In genomic region chr2:9754532-9754887, GRCh38 we compare ENCODE assay signal across 15 cellular contexts.
DNase-seq lines count a peak whose midpoint lies in the region; ATAC-seq, FAIRE-seq and TF ChIP-seq lines count a peak whose summit lies in the region.
"Had no signal": no experiment of that assay in that cellular context is flagged by ENCODE, and none has a peak within 500 bp of the region (broad histone marks: within the 10 kb centered on the region; RNA-seq: fewer than 3 reads in every experiment).

No MANE protein-coding gene starts in this region.

- no peaks in the 10 kb centered on the region for H3K9me3 ChIP-seq in HCT116 (ENCODE audit: control insufficient read depth in 1 of 2, insufficient read depth in 1 of 2, low read depth in 1 of 2, low read length in 2 of 2)
- H3K9me3 ChIP-seq in K562 (replicated peaks; ENCODE audit: control insufficient read depth, insufficient read depth, low read depth, low read length) = no peaks in the 10 kb centered on the region
- H3K9me3 ChIP-seq in neural progenitor cell (ENCODE audit: low read depth) = no peaks in the 10 kb centered on the region
- H3K9me3 ChIP-seq in upper lobe of right lung = no peaks in the 10 kb centered on the region
- H3K9me3 ChIP-seq: ascending aorta, Peyer's patch had no signal

- WGBS in K562 (ENCODE audit: insufficient coverage, low coverage, missing lambda C conversion rate) = 36% methylated on average over 6 of the region's 6 CpGs

- peak overlapping the region; percentile 87 for H3K27ac Mint-ChIP-seq in neural progenitor cell

- peak overlapping the region; percentile 88 for H3K27ac ChIP-seq in HCT116 (ENCODE audit: low read depth, low read length)
- H3K27ac ChIP-seq in K562 (ENCODE audit: extremely low read depth, low read depth, low read length) = no peak overlapping the region
- H3K27ac ChIP-seq in neural progenitor cell = no peak overlapping the region
- H3K27ac ChIP-seq in upper lobe of right lung = no peak overlapping the region
- H3K27ac ChIP-seq: ascending aorta had no signal

- H3K79me2 ChIP-seq in HCT116 (ENCODE audit: insufficient read depth, low read length) (no peaks in the 10 kb centered on the region), K562 (ENCODE audit: control insufficient read depth, insufficient read depth, low read length) (no peaks in the 10 kb centered on the region), neural progenitor cell (ENCODE audit: low read depth) (no peaks in the 10 kb centered on the region)

- H3K27me3 Mint-ChIP-seq in activated T-cell treated with anti-CD3 and anti-CD28 coated beads, Interleukin-2, amount 50 U/mL, for 4 hours (ENCODE audit: low read depth) = peaks cover 12% of the 10 kb centered on the region
- peaks cover 15% of the 10 kb centered on the region for H3K27me3 Mint-ChIP-seq in neural progenitor cell (ENCODE audit: insufficient read depth, low read depth)

- peaks cover 49% of the 10 kb centered on the region for H3K4me1 Mint-ChIP-seq in activated T-cell treated with anti-CD3 and anti-CD28 coated beads, Interleukin-2, amount 50 U/mL, for 4 hours (ENCODE audit: low read depth)
- peaks cover 70% of the 10 kb centered on the region for H3K4me1 Mint-ChIP-seq in neural progenitor cell

- H2AFZ ChIP-seq in HCT116 (ENCODE audit: low read depth, low read length, poor library complexity, severe bottlenecking) (no peak overlapping the region), K562 (ENCODE audit: low read depth, low read length) (0 out of 2 replicates have a peak overlapping the region, but pooled peaks have one; percentile 57), neural progenitor cell (replicated peaks) (no peak overlapping the region)

- H3K27me3 ChIP-seq in HCT116 (ENCODE audit: insufficient read depth, low read length) (no peaks in the 10 kb centered on the region), K562 (ENCODE audit: control insufficient read depth in 2 of 2, insufficient read depth in 2 of 2, low read length in 2 of 2) (peaks cover 0 to 17% of the 10 kb centered on the region in 2 experiments; a peak in 3 of 5 replicates), neural progenitor cell (peaks cover 21% of the 10 kb centered on the region), upper lobe of right lung (no peaks in the 10 kb centered on the region)
- H3K27me3 ChIP-seq: ascending aorta, Peyer's patch had no signal

- TF ChIP-seq CTCF in HCT116 (IDR thresholded peaks at IDR 0.05 in 2 of 3, conservative IDR thresholded peaks at IDR 0.05 in 1 of 3; ENCODE audit: borderline replicate concordance in 1 of 3, insufficient read depth in 1 of 3, low read depth in 2 of 3, low read length in 2 of 3) (no peak), K562 (IDR thresholded peaks at IDR 0.05 in 2 of 3, conservative IDR thresholded peaks at IDR 0.05 in 1 of 3; ENCODE audit: insufficient read depth in 2 of 3, low read depth in 1 of 3, low read length in 3 of 3) (no peak), neural progenitor cell (IDR thresholded peaks at IDR 0.05) (no peak), upper lobe of right lung (IDR thresholded peaks at IDR 0.05) (no peak)

- no peaks in the 10 kb centered on the region for H3K36me3 ChIP-seq in HCT116 (ENCODE audit: control insufficient read depth in 1 of 2, insufficient read depth in 2 of 2, low read length in 2 of 2)
- H3K36me3 ChIP-seq in K562 (ENCODE audit: control insufficient read depth, insufficient read depth, low read length) = no peaks in the 10 kb centered on the region
- H3K36me3 ChIP-seq in neural progenitor cell = no peaks in the 10 kb centered on the region
- no peaks in the 10 kb centered on the region for H3K36me3 ChIP-seq in upper lobe of right lung
- H3K36me3 ChIP-seq: ascending aorta, Peyer's patch had no signal

- FAIRE-seq in K562 (lab: Jason Lieb, UNC) = peak; percentile 56

- in situ Hi-C loops in K562 (cut with MboI) = no loop called here

- H3K36me3 Mint-ChIP-seq in activated T-cell treated with anti-CD3 and anti-CD28 coated beads, Interleukin-2, amount 50 U/mL, for 4 hours (ENCODE audit: insufficient read depth) = no peaks in the 10 kb centered on the region
- H3K36me3 Mint-ChIP-seq in neural progenitor cell = no peaks in the 10 kb centered on the region

- H3K4me3 Mint-ChIP-seq in activated T-cell treated with anti-CD3 and anti-CD28 coated beads, Interleukin-2, amount 50 U/mL, for 4 hours = peak overlapping the region; percentile 64
- no peak overlapping the region for H3K4me3 Mint-ChIP-seq in neural progenitor cell

- H3F3A ChIP-seq in neural progenitor cell (ENCODE audit: low read depth) = no peaks in the 10 kb centered on the region

- H3K4me2 ChIP-seq in HCT116 (ENCODE audit: low read length) = peak overlapping the region; percentile 81
- peak overlapping the region; percentile 1; the same call in 1 of the 2 replicates for H3K4me2 ChIP-seq in K562 (ENCODE audit: insufficient read depth, low read length)
- no peak overlapping the region for H3K4me2 ChIP-seq in neural progenitor cell

- intact Hi-C loops in HCT116 (cut with micrococcal nuclease) = loop anchor here (5.0 kb wide), 2 partner anchors 122 to 197 kb away; partner anchors contain the start of genes ADAM17 and YWHAQ
- intact Hi-C loops in K562 (cut with micrococcal nuclease) = no loop called here
- intact Hi-C loops in upper lobe of right lung (cut with DNase I) = loop anchor here (10.0 kb wide), 1 partner anchor 220 kb away; no protein-coding TSS in a partner anchor

- no peaks in the 10 kb centered on the region for H3K9me3 Mint-ChIP-seq in activated T-cell treated with anti-CD3 and anti-CD28 coated beads, Interleukin-2, amount 50 U/mL, for 4 hours
- peaks cover 4% of the 10 kb centered on the region for H3K9me3 Mint-ChIP-seq in neural progenitor cell

- no peak for DNase-seq in activated T-cell treated with anti-CD3 and anti-CD28 coated beads, Interleukin-2, amount 50 U/mL, for 4 hours
- no peak for DNase-seq in activated T-cell treated with anti-CD3 and anti-CD28 coated beads, Interleukin-2, amount 50 U/mL, for 48 hours
- DNase-seq in HCT116 (ENCODE audit: low read depth, low spot score) (no peak), K562 (ENCODE audit: extremely low read depth in 1 of 4, low spot score in 3 of 4) (no peak), neural progenitor cell (ENCODE audit: low spot score) (no peak), upper lobe of right lung (no peak), NCI-H1092 (lab: John Stamatoyannopoulos, UW) (no peak), foreskin melanocyte (no peak)
- DNase-seq: foreskin fibroblast, KBM-7, mesendoderm, NCI-H510A, trophoblast cell had no signal

- POLR2A ChIA-PET in HCT116 (lab: Charles Lee) = no interaction called here
- POLR2A ChIA-PET in K562 (lab: Yijun Ruan, JAX) = interaction anchor here (0.9 to 1.7 kb wide), 2 partner anchors 9 kb away, joined by 3 to 5 read pairs; no protein-coding TSS in a partner anchor

- peak overlapping the region; percentile 71 for H3K9ac ChIP-seq in HCT116 (ENCODE audit: low read length)
- H3K9ac ChIP-seq in K562 (ENCODE audit: insufficient read depth in 1 of 2, low read depth in 2 of 2, low read length in 2 of 2) = peak overlapping the region in 1 of 2 experiments; percentile 69; a peak in 2 of 4 replicates
- H3K9ac ChIP-seq in neural progenitor cell = no peak overlapping the region

- TF ChIP-seq RAD21 in HCT116 (IDR thresholded peaks at IDR 0.05; ENCODE audit: low read depth) (no peak), K562 (CRISPR knock-in tag; conservative IDR thresholded peaks at IDR 0.05 in 1 of 2, IDR thresholded peaks at IDR 0.05 in 1 of 2) (no peak)

- RAD21 ChIA-PET in HCT116 (lab: Charles Lee; ENCODE audit: low non-redundant PET in 1 of 2, low total read pairs in 2 of 2, uncharacterized antibody in 2 of 2, unreplicated experiment in 2 of 2) = no interaction called here

- no peak for TF ChIP-seq EP300 in K562 (IDR thresholded peaks at IDR 0.05; ENCODE audit: low read length)

- peak overlapping the region; percentile 50 to 56 for H3K4me3 ChIP-seq in HCT116 (replicated peaks in 1 of 2; ENCODE audit: low read depth in 1 of 2, low read length in 2 of 2)
- H3K4me3 ChIP-seq in K562 = no peak overlapping the region
- H3K4me3 ChIP-seq in neural progenitor cell = no peak overlapping the region
- H3K4me3 ChIP-seq in upper lobe of right lung = no peak overlapping the region
- H3K4me3 ChIP-seq: ascending aorta had no signal

- CTCF ChIA-PET in HCT116 (lab: Charles Lee) = interaction anchor here (1.8 kb wide), 1 partner anchor 16 kb away, joined by 9 read pairs; no protein-coding TSS in a partner anchor
- CTCF ChIA-PET in K562 (lab: Yijun Ruan, JAX; ENCODE audit: low intra/inter-chr PET ratio) = interaction anchor here (0.6 kb wide), 1 partner anchor 131 kb away, joined by 3 read pairs; no protein-coding TSS in a partner anchor

- no peak for ATAC-seq in activated T-cell treated with anti-CD3 and anti-CD28 coated beads, Interleukin-2, amount 50 U/mL, for 4 hours
- ATAC-seq in HCT116 = no peak
- ATAC-seq in K562 = no peak
- ATAC-seq in upper lobe of right lung = no peak

- no peaks in the 10 kb centered on the region for H3K9me2 ChIP-seq in HCT116 (ENCODE audit: insufficient read depth)

- H3K4me1 ChIP-seq in HCT116 (ENCODE audit: control insufficient read depth in 1 of 2, insufficient read depth in 2 of 2, low read length in 2 of 2) (peaks cover 26 to 46% of the 10 kb centered on the region in 2 experiments), K562 (replicated peaks in 1 of 2; ENCODE audit: control insufficient read depth in 2 of 2, insufficient read depth in 2 of 2, low read length in 2 of 2) (peaks cover 45 to 47% of the 10 kb centered on the region in 2 experiments), neural progenitor cell (peaks cover 40% of the 10 kb centered on the region), upper lobe of right lung (peaks cover 26% of the 10 kb centered on the region)

- BruUV-seq in HCT116 (replicated peaks; lab: Mats Ljungman, UMichigan) (no TSS peak), K562 (replicated peaks; lab: Mats Ljungman, UMichigan) (no TSS peak)

- no peak for TF ChIP-seq POLR2A in HCT116 (IDR thresholded peaks at IDR 0.05; ENCODE audit: borderline replicate concordance, extremely low read depth, insufficient read depth, insufficient read length)
- TF ChIP-seq POLR2A in K562 (conservative IDR thresholded peaks at IDR 0.05) = no peak

- H3K9me1 ChIP-seq in K562 (ENCODE audit: control insufficient read depth, insufficient read depth, low read length) = no peaks in the 10 kb centered on the region

- H4K20me1 ChIP-seq in HCT116 (ENCODE audit: insufficient read depth) (no peaks in the 10 kb centered on the region), K562 (replicated peaks; ENCODE audit: control insufficient read depth, insufficient read depth, low read length) (peaks cover 3% of the 10 kb centered on the region; the same call in 1 of the 2 replicates), neural progenitor cell (ENCODE audit: low read depth) (no peaks in the 10 kb centered on the region)

TF ChIP-seq in HCT116, 20 proteins besides CTCF, POLR2A, EP300 and RAD21 (continues in another document):
- TF ChIP-seq SRF (IDR thresholded peaks at IDR 0.05; ENCODE audit: low read depth) (no peak), ELF1 (IDR thresholded peaks at IDR 0.05; ENCODE audit: borderline replicate concordance, low read depth) (no peak), SP1 (IDR thresholded peaks at IDR 0.05; ENCODE audit: low read depth) (no peak)

TF ChIP-seq in K562, 482 proteins besides CTCF, POLR2A, EP300 and RAD21 (continues in another document):
- TF ChIP-seq MAFK (IDR thresholded peaks at IDR 0.05; ENCODE audit: low read length) = peak; percentile 57
- no peak for TF ChIP-seq CBFA2T2 (conservative IDR thresholded peaks at IDR 0.05)
- TF ChIP-seq ARID1B (IDR thresholded peaks at IDR 0.05) = no peak
- peak; percentile 33; the same call in 1 of the 2 replicates for TF ChIP-seq MAFF (IDR thresholded peaks at IDR 0.05; ENCODE audit: low read length)

Comparison
In these comparisons a context has a peak if more than half of its experiments do, and no peak if none do; other contexts are left out.
1. H3K4me3 ChIP-seq: peak in HCT116 (2 of 2); none in K562 (single experiment), neural progenitor cell (single experiment) and upper lobe of right lung (single experiment).